In genomic region chr1:2821970-2822620, GRCh38 we compare ENCODE assay signal across 7 cellular contexts. TPM values are rescaled to one million over a fixed set of nuclear protein-coding genes. Genes with fewer than 3 reads are reported as not detected.
A peak's percentile ranks its signal among the peaks of the same experiment; 100 is the strongest.
DNase-seq lines count a peak whose midpoint lies in the region; ATAC-seq, FAIRE-seq and TF ChIP-seq lines count a peak whose summit lies in the region.

No MANE protein-coding gene starts in this region.

- no peak for ATAC-seq in HG02759 (IDR thresholded peaks at IDR 0.05; ENCODE audit: unreplicated experiment)
- no peak for ATAC-seq in GM21576 (IDR thresholded peaks at IDR 0.05; ENCODE audit: unreplicated experiment)

- intact Hi-C loops in thyroid gland (cut with DNase I), result loop anchor here (10.0 kb wide), 1 partner anchor 603 kb away; no protein-coding TSS in a partner anchor

- H3K9me3 ChIP-seq in NT2/D1 (ENCODE audit: insufficient read depth, low read length), result peaks cover 4% of the 10 kb centered on the region; the same call in 1 of the 2 replicates
- no peaks in the 10 kb centered on the region for H3K9me3 ChIP-seq in thyroid gland

- H3K4me1 Mint-ChIP-seq in activated naive CD8-positive, alpha-beta T cell treated with anti-CD3 and anti-CD28 coated beads for 36 hours, result no peaks in the 10 kb centered on the region

- peak; percentile 52 to 93 (median 64) for TF ChIP-seq CTCF in thyroid gland (IDR thresholded peaks at IDR 0.05)

- no peak overlapping the region for H3K4me3 Mint-ChIP-seq in activated naive CD8-positive, alpha-beta T cell treated with anti-CD3 and anti-CD28 coated beads for 36 hours

- no peaks in the 10 kb centered on the region for H3K4me1 ChIP-seq in NT2/D1 (ENCODE audit: insufficient read depth, insufficient read length)
- H3K4me1 ChIP-seq in thyroid gland, result no peaks in the 10 kb centered on the region

- H3K4me3 ChIP-seq in NT2/D1 (ENCODE audit: insufficient read length, low read depth) (no peak overlapping the region), thyroid gland (replicated peaks in 1 of 3) (no peak overlapping the region)

- no peak overlapping the region for H3K27ac Mint-ChIP-seq in activated naive CD8-positive, alpha-beta T cell treated with anti-CD3 and anti-CD28 coated beads for 36 hours

- no peaks in the 10 kb centered on the region for H3K9me3 Mint-ChIP-seq in activated naive CD8-positive, alpha-beta T cell treated with anti-CD3 and anti-CD28 coated beads for 36 hours

- peak; percentile 67 for DNase-seq in GM12891 (ENCODE audit: insufficient read length, low spot score)
- no peak for DNase-seq in NT2/D1 (ENCODE audit: low read depth, low spot score)
- DNase-seq in activated naive CD8-positive, alpha-beta T cell treated with anti-CD3 and anti-CD28 coated beads for 36 hours, result peak; percentile 57
- DNase-seq in midbrain (lab: John Stamatoyannopoulos, UW), result peak; percentile 29
- DNase-seq in thyroid gland, result peak; percentile 90 to 91

- no peaks in the 10 kb centered on the region for H3K27me3 Mint-ChIP-seq in activated naive CD8-positive, alpha-beta T cell treated with anti-CD3 and anti-CD28 coated beads for 36 hours

- no peaks in the 10 kb centered on the region for H3K36me3 Mint-ChIP-seq in activated naive CD8-positive, alpha-beta T cell treated with anti-CD3 and anti-CD28 coated beads for 36 hours

- H3K27me3 ChIP-seq in NT2/D1 (ENCODE audit: insufficient read depth, insufficient read length) (no peaks in the 10 kb centered on the region), thyroid gland (no peaks in the 10 kb centered on the region)

- 0 to 60% methylated on average over 1 to 6 of the region's 29 CpGs for WGBS in thyroid gland, 2 donors

- peak overlapping the region; percentile 21 for H3K9ac ChIP-seq in NT2/D1 (ENCODE audit: insufficient read length, low read depth)

- no peak for FAIRE-seq in GM12891 (lab: Jason Lieb, UNC)

- TF ChIP-seq POLR2A in GM12891 (IDR thresholded peaks at IDR 0.05; ENCODE audit: low read depth, low read length) (no peak), thyroid gland (IDR thresholded peaks at IDR 0.05) (no peak)

- H3K36me3 ChIP-seq in NT2/D1 (ENCODE audit: insufficient read depth, insufficient read length, low read length), result no peaks in the 10 kb centered on the region
- H3K36me3 ChIP-seq in thyroid gland, result no peaks in the 10 kb centered on the region

- no peak overlapping the region for H3K27ac ChIP-seq in thyroid gland

TF ChIP-seq in GM12891, 5 proteins besides CTCF, POLR2A, EP300 and RAD21:
- TF ChIP-seq TAF1 (IDR thresholded peaks at IDR 0.05; ENCODE audit: low read depth, low read length), result no peak
- no peak for TF ChIP-seq POLR2AphosphoS5 (IDR thresholded peaks at IDR 0.05; ENCODE audit: low read depth, low read length)
- no peak for TF ChIP-seq SPI1 (IDR thresholded peaks at IDR 0.05; ENCODE audit: low read depth, low read length)
TF ChIP-seq in GM12891: peak in this region for 0.

RNA-seq across cellular contexts. Expression of gene TTC34, which starts 20.6 kb away (rescaled TPM):
- polyA plus RNA-seq in GM12891 (2012; ENCODE audit: low read depth, missing spikeins), result 0.23 TPM
- under 1 TPM; 0.48 to 0.58 TPM for total RNA-seq in activated naive CD8-positive, alpha-beta T cell treated with anti-CD3 and anti-CD28 coated beads for 36 hours
- 1 to 10 TPM in 3 of 4 donors, under 1 TPM in 1; 0.81 to 2.2 (median 1.9) TPM for total RNA-seq in thyroid gland
